In the genomic region with DNA sequence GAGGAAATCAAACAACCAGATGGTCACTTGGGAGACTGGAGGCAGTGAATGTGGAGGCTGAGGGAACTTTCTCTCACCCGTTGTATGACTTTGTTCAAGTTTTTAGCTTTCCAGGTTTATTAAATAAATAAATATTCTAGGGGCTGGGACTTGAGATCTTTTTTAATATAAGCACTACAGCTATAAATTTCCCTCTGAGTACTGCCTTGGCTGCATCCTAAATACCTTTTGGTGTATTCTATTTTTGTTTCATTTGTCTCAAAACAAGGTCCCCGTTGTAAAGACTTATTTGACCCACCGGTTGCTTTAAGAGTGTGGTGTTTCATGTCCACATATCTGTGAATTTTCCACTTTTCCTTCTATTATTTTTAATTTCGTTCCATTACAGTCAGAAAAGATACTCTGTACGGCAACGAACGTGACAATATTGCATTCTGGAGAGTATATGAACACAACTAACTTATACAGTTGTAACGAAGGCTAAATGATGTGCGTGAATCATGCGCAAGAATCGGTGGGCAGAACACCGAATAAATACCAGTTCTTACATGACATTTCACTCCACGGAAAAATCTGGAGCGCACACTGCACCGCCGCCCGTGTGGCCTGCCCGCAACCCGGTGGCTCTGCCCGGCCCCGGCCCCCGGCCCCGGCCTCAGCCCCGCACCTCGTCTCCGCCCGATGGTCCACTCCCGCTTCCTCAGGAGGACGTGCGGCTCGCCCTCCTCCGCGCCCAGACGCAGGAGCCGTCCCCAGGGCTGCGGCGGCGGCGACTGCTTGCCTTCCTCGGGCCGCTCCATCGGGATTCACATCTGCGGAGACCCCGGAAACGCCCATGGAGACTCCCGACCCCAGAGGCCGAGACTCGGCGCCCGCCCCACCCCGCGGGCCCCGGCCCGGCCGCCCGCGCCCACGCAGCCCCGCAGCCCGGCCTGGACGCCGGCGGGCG, we compare ENCODE assay signal across 8 cellular contexts. TPM values are rescaled to one million over a fixed set of nuclear protein-coding genes. Genes with fewer than 3 reads are reported as not detected.
DNase-seq lines count a peak whose midpoint lies in the region; ATAC-seq and TF ChIP-seq lines count a peak whose summit lies in the region.

No MANE protein-coding gene starts in this region.

- H3K36me3 ChIP-seq in DND-41 (ENCODE audit: insufficient read depth, low read length) = peaks cover 17% of the 10 kb centered on the region
- H3K36me3 ChIP-seq in HUES64 (ENCODE audit: insufficient read depth, low read length) = peaks cover 13% of the 10 kb centered on the region

- H3K4me1 ChIP-seq in DND-41 (ENCODE audit: insufficient read depth, low read length) = peaks cover 13% of the 10 kb centered on the region
- peaks cover 13% of the 10 kb centered on the region for H3K4me1 ChIP-seq in HUES64 (ENCODE audit: insufficient read depth, low read length)

- H3K27ac ChIP-seq in DND-41 (ENCODE audit: low read length) (no peak overlapping the region), HUES64 (ENCODE audit: low read depth, low read length) (no peak overlapping the region; the same call in 1 of the 2 replicates)

- H3K9me3 ChIP-seq in DND-41 (ENCODE audit: insufficient read depth, low read length, severe bottlenecking) (peaks cover 26% of the 10 kb centered on the region), HUES64 (ENCODE audit: insufficient read depth, low read depth, low read length) (no peaks in the 10 kb centered on the region)

- peak overlapping the region; percentile 60 for H3K4me2 ChIP-seq in DND-41 (ENCODE audit: insufficient read depth, low read length)

- peak overlapping the region; percentile 66 for H3K9ac ChIP-seq in DND-41 (ENCODE audit: low read depth, low read length)
- H3K9ac ChIP-seq in HUES64 (ENCODE audit: low read depth, low read length) = peak overlapping the region; percentile 52

- peak overlapping the region; percentile 47; the same call in 1 of the 2 replicates for H2AFZ ChIP-seq in DND-41 (ENCODE audit: low read depth, low read length)

- intact Hi-C loops in left ventricle myocardium superior (cut with micrococcal nuclease) (no loop called here), sciatic nerve (cut with DNase I) (no loop called here), posterior vena cava (cut with DNase I) (no loop called here)

- H3K79me2 ChIP-seq in DND-41 (ENCODE audit: insufficient read depth, low read length) = peaks cover 20% of the 10 kb centered on the region

- H4K20me1 ChIP-seq in DND-41 (ENCODE audit: insufficient read depth, low read length) = no peaks in the 10 kb centered on the region

- no peak for TF ChIP-seq CTCF in DND-41 (IDR thresholded peaks at IDR 0.05; ENCODE audit: borderline replicate concordance, extremely low read depth, low read length, poor library complexity, severe bottlenecking)

- peak overlapping the region; percentile 58 to 59; a peak in 3 of 4 replicates for H3K4me3 ChIP-seq in DND-41 (ENCODE audit: low read depth in 1 of 2, low read length in 2 of 2)
- peak overlapping the region; percentile 80 for H3K4me3 ChIP-seq in HUES64 (ENCODE audit: low read length)

- DNase-seq in DND-41 (no peak), left ventricle myocardium superior (peak; percentile 47), sciatic nerve (ENCODE audit: low spot score) (peak; percentile 64), NCI-H2029 treated with DMSO at 0.1 percent for 48 hours (lab: John Stamatoyannopoulos, UW) (no peak), posterior vena cava (ENCODE audit: low spot score) (no peak)
- DNase-seq in activated T-helper 9 cell treated with anti-CD3 and anti-CD28 coated beads, Interleukin-2, amount 50 U/mL, for 16 hours (ENCODE audit: low read depth) = peak; percentile 13

- 6% methylated on average over 64 of the region's 64 CpGs for WGBS in HUES64

- no peaks in the 10 kb centered on the region for H3K27me3 ChIP-seq in DND-41 (ENCODE audit: insufficient read depth, low read length, poor library complexity)
- H3K27me3 ChIP-seq in HUES64 (ENCODE audit: insufficient read depth, low read length) = no peaks in the 10 kb centered on the region

- ATAC-seq in DND-41 (ENCODE audit: insufficient read depth, low read depth) (no peak), GM21423 (IDR thresholded peaks at IDR 0.05; ENCODE audit: unreplicated experiment) (peak; percentile 24), left ventricle myocardium superior (no peak), sciatic nerve (no peak)

RNA-seq across cellular contexts. Expression of a gene that starts 0.6 kb away (rescaled TPM):
- polyA plus RNA-seq in HUES64 (2013, experiment 1 of 2) = 28.7 TPM
- 29.5 TPM for polyA plus RNA-seq in HUES64 (2013, experiment 2 of 2)
- total RNA-seq in left ventricle myocardium superior (15.1 TPM), sciatic nerve (45.5 TPM), posterior vena cava (10 to 100 TPM; 36.9 to 38.5 TPM)

RNA-seq across cellular contexts. Expression of a gene that starts 58.1 kb away (rescaled TPM):
- polyA plus RNA-seq in HUES64 (2013, experiment 1 of 2) = 11.0 TPM
- polyA plus RNA-seq in HUES64 (2013, experiment 2 of 2) = 8.4 TPM
- total RNA-seq in left ventricle myocardium superior (26.3 TPM), sciatic nerve (60.6 TPM), posterior vena cava (100 to 1,000 TPM in 1 of 2 donors, 10 to 100 TPM in 1; 66.6 to 102 TPM)

Comparison
In these comparisons a context has a peak if more than half of its experiments do, and no peak if none do; other contexts are left out.
1. DNase-seq: peak in activated T-helper 9 cell treated with anti-CD3 and anti-CD28 coated beads, Interleukin-2, amount 50 U/mL, for 16 hours (single experiment), left ventricle myocardium superior (single experiment) and sciatic nerve (single experiment); none in DND-41 (single experiment), NCI-H2029 treated with DMSO at 0.1 percent for 48 hours (single experiment) and posterior vena cava (single experiment).